ENCODE assay signal across 8 cellular contexts in genomic region chr16:84726079-84726669, GRCh38. TPM values are rescaled to one million over a fixed set of nuclear protein-coding genes. Genes with fewer than 3 reads are reported as not detected.
A peak's percentile ranks its signal among the peaks of the same experiment; 100 is the strongest.
DNase-seq lines count a peak whose midpoint lies in the region; ATAC-seq and TF ChIP-seq lines count a peak whose summit lies in the region.

No MANE protein-coding gene starts in this region.

- DNase-seq in GM12865 (ENCODE audit: low read depth) (peak; percentile 85), HUDEP-2 (lab: John Stamatoyannopoulos, UW; ENCODE audit: unreplicated experiment in 76 of 76) (peak in 64 of 76 experiments; percentile 14 to 77 (median 56)), PC-3 (peak; percentile 81), esophagus squamous epithelium (lab: John Stamatoyannopoulos, UW) (peak; percentile 55)
- DNase-seq in activated T-cell treated with anti-CD3 and anti-CD28 coated beads, Interleukin-2, amount 50 U/mL, for 24 hours: peak; percentile 83
- peak; percentile 46 to 78 for DNase-seq in stimulated activated CD8-positive, alpha-beta memory T cell treated with anti-CD3 and anti-CD28 coated beads, Interleukin-4, amount 100 ng/mL, for 4 hours (ENCODE audit: low read depth in 2 of 2, low spot score in 1 of 2)

- H3K27ac ChIP-seq in PC-3 (ENCODE audit: low read length): no peak overlapping the region
- H3K27ac ChIP-seq in esophagus squamous epithelium: peak overlapping the region in 3 of 4 donors; percentile 35 to 65 (median 45)
- H3K27ac ChIP-seq in muscle layer of duodenum (ENCODE audit: low read length): peak overlapping the region; percentile 35

- H3F3A ChIP-seq in PC-3 (ENCODE audit: low read length, unreplicated experiment): peaks cover 4% of the 10 kb centered on the region

- no TSS peak for BruUV-seq in PC-3 (replicated peaks; lab: Mats Ljungman, UMichigan)

- peak; percentile 89 for TF ChIP-seq CTCF in GM12865 (IDR thresholded peaks at IDR 0.05; ENCODE audit: insufficient read depth, low read depth, low read length, missing control alignments)
- peak; percentile 95 for TF ChIP-seq CTCF in PC-3 (conservative IDR thresholded peaks at IDR 0.05; ENCODE audit: low read depth, low read length)
- peak; percentile 93 to 96 (median 95) for TF ChIP-seq CTCF in esophagus squamous epithelium (IDR thresholded peaks at IDR 0.05)

- H3K4me1 ChIP-seq in PC-3 (ENCODE audit: insufficient read depth, low read length) (peaks cover 36% of the 10 kb centered on the region), esophagus squamous epithelium (peaks cover 21 to 75% (median 26%) of the 10 kb centered on the region in 3 donors), muscle layer of duodenum (ENCODE audit: control insufficient read depth in 1 of 2, insufficient read depth in 2 of 2, low read length in 2 of 2) (peaks cover 25 to 41% of the 10 kb centered on the region in 2 donors)

- H3K27me3 ChIP-seq in PC-3 (ENCODE audit: low read length) (no peaks in the 10 kb centered on the region), esophagus squamous epithelium (no peaks in the 10 kb centered on the region), muscle layer of duodenum (ENCODE audit: low read depth, low read length) (no peaks in the 10 kb centered on the region)

- H3K4me2 ChIP-seq in PC-3 (ENCODE audit: low read length): peak overlapping the region; percentile 50

- POLR2A ChIA-PET in PC-3 (lab: Charles Lee; ENCODE audit: unreplicated experiment): no interaction called here

- CTCF ChIA-PET in PC-3 (lab: Charles Lee): interaction anchor here (0.6 to 1.4 kb wide), 5 partner anchors 11 to 242 kb away, joined by 3 to 5 read pairs (median 4); no protein-coding TSS in a partner anchor

- peaks cover 32% of the 10 kb centered on the region; the same call in 1 of the 2 replicates for H4K20me1 ChIP-seq in PC-3 (ENCODE audit: low read length)

- no peaks in the 10 kb centered on the region for H3K27me3 Mint-ChIP-seq in activated T-cell treated with anti-CD3 and anti-CD28 coated beads, Interleukin-2, amount 50 U/mL, for 24 hours

- H3K27ac Mint-ChIP-seq in activated T-cell treated with anti-CD3 and anti-CD28 coated beads, Interleukin-2, amount 50 U/mL, for 24 hours: peak overlapping the region; percentile 62

- no peaks in the 10 kb centered on the region for H3K9me2 ChIP-seq in PC-3 (replicated peaks; ENCODE audit: low read length)

- H3K4me3 ChIP-seq in GM12865 (ENCODE audit: low read depth, low read length) (peak overlapping the region; percentile 33), PC-3 (ENCODE audit: low read length) (peak overlapping the region; percentile 21; the same call in 1 of the 2 replicates), esophagus squamous epithelium (peak overlapping the region in 2 of 4 donors; percentile 10 to 33), muscle layer of duodenum (ENCODE audit: low read depth in 1 of 2, low read length in 2 of 2) (peak overlapping the region in 1 of 2 donors; percentile 49)

- WGBS in esophagus squamous epithelium, 2 donors: 8 to 12% methylated on average over 12 of the region's 12 CpGs

- no peak for TF ChIP-seq POLR2A in esophagus squamous epithelium (IDR thresholded peaks at IDR 0.05)

- H2AFZ ChIP-seq in PC-3 (ENCODE audit: low read length): no peak overlapping the region

- H3K4me3 Mint-ChIP-seq in activated T-cell treated with anti-CD3 and anti-CD28 coated beads, Interleukin-2, amount 50 U/mL, for 24 hours: peak overlapping the region; percentile 44

- H3K36me3 Mint-ChIP-seq in activated T-cell treated with anti-CD3 and anti-CD28 coated beads, Interleukin-2, amount 50 U/mL, for 24 hours (ENCODE audit: low read depth): peaks cover 25% of the 10 kb centered on the region

- no peaks in the 10 kb centered on the region for H3K9me3 Mint-ChIP-seq in activated T-cell treated with anti-CD3 and anti-CD28 coated beads, Interleukin-2, amount 50 U/mL, for 24 hours

- peaks cover 92% of the 10 kb centered on the region for H3K79me2 ChIP-seq in PC-3 (ENCODE audit: low read length)

- ATAC-seq in PC-3: peak; percentile 66
- no peak for ATAC-seq in GM21526 (IDR thresholded peaks at IDR 0.05; ENCODE audit: low FRiP score, unreplicated experiment)

- H3K36me3 ChIP-seq in PC-3 (ENCODE audit: low read depth, low read length) (peaks cover 6% of the 10 kb centered on the region; the same call in 1 of the 2 replicates), esophagus squamous epithelium (peaks cover 0 to 15% (median 0%) of the 10 kb centered on the region in 3 donors), muscle layer of duodenum (ENCODE audit: control insufficient read depth in 1 of 2, insufficient read depth in 2 of 2, low read length in 2 of 2) (no peaks in the 10 kb centered on the region)

- H3K9ac ChIP-seq in PC-3 (ENCODE audit: low read length): no peak overlapping the region

- H3K9me3 ChIP-seq in PC-3 (ENCODE audit: low read length): no peaks in the 10 kb centered on the region
- H3K9me3 ChIP-seq in esophagus squamous epithelium: no peaks in the 10 kb centered on the region
- no peaks in the 10 kb centered on the region for H3K9me3 ChIP-seq in muscle layer of duodenum (ENCODE audit: control insufficient read depth in 1 of 2, low read length in 2 of 2)

- H3K4me1 Mint-ChIP-seq in activated T-cell treated with anti-CD3 and anti-CD28 coated beads, Interleukin-2, amount 50 U/mL, for 24 hours (ENCODE audit: low read depth): peaks cover 82% of the 10 kb centered on the region

- intact Hi-C loops in PC-3 (cut with micrococcal nuclease) (loop anchor here (1.0 kb wide), 3 partner anchors 54 to 215 kb away; no protein-coding TSS in a partner anchor), esophagus squamous epithelium (cut with DNase I) (loop anchor here (5.0 to 10.0 kb wide), 2 partner anchors 104 to 211 kb away; no protein-coding TSS in a partner anchor)

RNA-seq across cellular contexts. Expression of gene USP10, which starts 26.4 kb away (rescaled TPM):
- 50.4 and 62.3 TPM in 2 replicates for total RNA-seq in PC-3 (2014; rRNA removed)
- 10 to 100 TPM; 44.7 to 71.5 (median 56.0) TPM for total RNA-seq in esophagus squamous epithelium
